Comparison of ENCODE assay signal across 18 cellular contexts in the genomic region with DNA sequence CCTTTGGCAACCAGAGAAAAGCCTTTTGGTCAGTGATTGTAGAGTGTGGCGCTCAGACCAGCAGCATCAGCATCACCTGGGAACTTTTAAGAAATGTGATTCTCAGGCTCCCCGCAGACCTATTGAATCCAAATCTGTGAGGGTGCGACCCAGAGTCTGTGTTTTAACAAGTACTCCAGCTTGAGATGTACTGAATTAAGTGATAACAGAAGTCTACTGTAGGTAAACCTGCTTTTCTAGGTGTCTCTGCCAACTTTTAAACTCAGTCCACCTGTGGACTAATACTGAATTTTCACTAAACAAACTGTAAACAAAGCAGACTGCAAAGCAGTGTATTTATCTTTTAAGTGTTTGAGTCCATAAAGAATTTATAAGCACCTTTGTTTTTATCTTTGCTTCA. TPM values are rescaled to one million over a fixed set of nuclear protein-coding genes. Genes with fewer than 3 reads are reported as not detected.
DNase-seq lines count a peak whose midpoint lies in the region; ATAC-seq and TF ChIP-seq lines count a peak whose summit lies in the region.
"Had no signal": no experiment of that assay in that cellular context is flagged by ENCODE, and none has a peak within 500 bp of the region (broad histone marks: within the 10 kb centered on the region; RNA-seq: fewer than 3 reads in every experiment).

No MANE protein-coding gene starts in this region.

- no CpG with 5 or more reads among the region's 3 CpGs for WGBS in IMR-90 (ENCODE audit: extremely low coverage in 2 of 2, insufficient read length in 1 of 2), 2 experiments

- H3K4me1 ChIP-seq in IMR-90 (ENCODE audit: control insufficient read depth, insufficient read depth, low read length), result peaks cover 17% of the 10 kb centered on the region
- H3K4me1 ChIP-seq in left lung, result peaks cover 16 to 33% of the 10 kb centered on the region in 2 donors
- H3K4me1 ChIP-seq: A549 had no signal

- no peak for TF ChIP-seq POLR2A in IMR-90 (IDR thresholded peaks at IDR 0.05; ENCODE audit: low read depth, low read length)

- H3K4me3 ChIP-seq in IMR-90 (ENCODE audit: insufficient read depth, low read depth, low read length), result no peak overlapping the region
- no peak overlapping the region for H3K4me3 ChIP-seq in left lung
- H3K4me3 ChIP-seq: A549, MG63, SJSA1 had no signal

- H3K18ac ChIP-seq in IMR-90 (ENCODE audit: low read depth, low read length), result no peak overlapping the region

- no peak overlapping the region for H3K9ac ChIP-seq in IMR-90 (ENCODE audit: low read depth, low read length)

- DNase-seq in IMR-90 (no peak), WTC11 (ENCODE audit: low spot score) (no peak), left lung (no peak)
- DNase-seq in stimulated activated CD4-positive, alpha-beta T cell treated with anti-CD3 and anti-CD28 coated beads, Interleukin-12 subunit alpha, Interleukin-12 subunit beta, amount 100 ng/mL, for 4 hours, result no peak
- DNase-seq: MG63, NCI-H1417 treated with DMSO at 0.1 percent for 48 hours, NCI-H187, NCI-H2107, NCI-H345, OCI-M1 had no signal

- H3K36me3 ChIP-seq in IMR-90 (ENCODE audit: control insufficient read depth, insufficient read depth, low read length) (no peaks in the 10 kb centered on the region), left lung (no peaks in the 10 kb centered on the region)
- H3K36me3 ChIP-seq: MG63, SJSA1 had no signal

- H2BK20ac ChIP-seq in IMR-90 (ENCODE audit: low read depth, low read length), result 0 out of 2 replicates have a peak overlapping the region, but pooled peaks have one; percentile 14

- H3K9me3 ChIP-seq in IMR-90 (ENCODE audit: control insufficient read depth, insufficient read depth, low read length) (no peaks in the 10 kb centered on the region), left lung (no peaks in the 10 kb centered on the region)
- H3K9me3 ChIP-seq: A549, MG63, SJSA1 had no signal

- H3K4me1 Mint-ChIP-seq in WTC11, result peaks cover 39% of the 10 kb centered on the region

- H4K8ac ChIP-seq in IMR-90 (ENCODE audit: low read depth in 2 of 2, low read length in 2 of 2), result no peak overlapping the region

- H4K91ac ChIP-seq in IMR-90 (ENCODE audit: insufficient read depth, low read depth, low read length), result no peak overlapping the region

- BruUV-seq in IMR-90 (replicated peaks; lab: Mats Ljungman, UMichigan), result no TSS peak

- no peaks in the 10 kb centered on the region for H3K27me3 Mint-ChIP-seq in WTC11 (ENCODE audit: low read depth)
- H3K27me3 Mint-ChIP-seq: B cell had no signal

- H3K36me3 Mint-ChIP-seq in WTC11, result no peaks in the 10 kb centered on the region

- TF ChIP-seq CTCF in 22Rv1 (IDR thresholded peaks at IDR 0.05) (no peak), IMR-90 (conservative IDR thresholded peaks at IDR 0.05; ENCODE audit: low read depth, low read length) (no peak), WTC11 (IDR thresholded peaks at IDR 0.05) (no peak), left lung (IDR thresholded peaks at IDR 0.05) (no peak)

- no peak overlapping the region for H2AK5ac ChIP-seq in IMR-90 (ENCODE audit: low read depth, low read length)

- H3K4ac ChIP-seq in IMR-90 (ENCODE audit: low read depth, low read length), result no peak overlapping the region

- no peak overlapping the region for H2AK9ac ChIP-seq in IMR-90 (replicated peaks; ENCODE audit: low read depth, low read length, poor library complexity)

- no peak overlapping the region for H2BK120ac ChIP-seq in IMR-90 (ENCODE audit: low read depth, low read length)

- no peak overlapping the region for H2AFZ ChIP-seq in IMR-90 (replicated peaks; ENCODE audit: low read length, poor library complexity)

- H3K56ac ChIP-seq in IMR-90 (ENCODE audit: extremely low read depth, insufficient read depth, low read length), result no peak overlapping the region

- no peak overlapping the region for H3K4me2 ChIP-seq in IMR-90 (ENCODE audit: low read depth, low read length)
- H3K4me2 ChIP-seq: A549 had no signal

- H3K27me3 ChIP-seq in IMR-90 (ENCODE audit: control insufficient read depth, insufficient read depth, low read length) (no peaks in the 10 kb centered on the region), left lung (no peaks in the 10 kb centered on the region)
- H3K27me3 ChIP-seq: MG63, SJSA1 had no signal

- peak overlapping the region; percentile 78; the same call in 1 of the 2 replicates for H3K27ac Mint-ChIP-seq in WTC11
- H3K27ac Mint-ChIP-seq: B cell had no signal

- intact Hi-C loops in IMR-90 (cut with micrococcal nuclease) (no loop called here), left lung (cut with DNase I) (no loop called here)

- H3K27ac ChIP-seq in 22Rv1 (peak overlapping the region; percentile 61), IMR-90 (ENCODE audit: insufficient read depth, low read length) (no peak overlapping the region), left lung (no peak overlapping the region)
- H3K27ac ChIP-seq: A549, SJSA1 had no signal

- H4K20me1 ChIP-seq in IMR-90 (ENCODE audit: insufficient read depth, low read length), result no peaks in the 10 kb centered on the region

- POLR2A ChIA-PET in IMR-90 (lab: Charles Lee; ENCODE audit: unreplicated experiment) (no interaction called here), WTC11 (lab: Charles Lee) (no interaction called here)

- peaks cover 40 to 66% of the 10 kb centered on the region in 2 experiments for H3K79me1 ChIP-seq in IMR-90 (ENCODE audit: low read depth in 1 of 2, low read length in 2 of 2)

- dilution Hi-C loops in IMR-90 (cut with HindIII; ENCODE audit: low sequenced_read_pairs, unreplicated experiment), result no loop called here

- CTCF ChIA-PET in IMR-90 (lab: Yijun Ruan, JAX) (no interaction called here), WTC11 (lab: Charles Lee) (interaction anchor here (1.0 to 1.1 kb wide), 2 partner anchors 11 to 20 kb away, joined by 3 to 5 read pairs; no protein-coding TSS in a partner anchor)

- TF ChIP-seq RAD21 in IMR-90 (IDR thresholded peaks at IDR 0.05; ENCODE audit: low read length), result no peak

- no peak for ATAC-seq in IMR-90 (ENCODE audit: low read depth)
- no peak for ATAC-seq in WTC11
- peak; percentile 24 for ATAC-seq in left lung
- no peak for ATAC-seq in GM21723 (IDR thresholded peaks at IDR 0.05; ENCODE audit: unreplicated experiment)
- no peak for ATAC-seq in GM19452 (IDR thresholded peaks at IDR 0.05; ENCODE audit: unreplicated experiment)
- ATAC-seq in GM18868 (IDR thresholded peaks at IDR 0.05; ENCODE audit: unreplicated experiment), result no peak
- ATAC-seq: A549, Right ventricle myocardium inferior had no signal

- H2BK15ac ChIP-seq in IMR-90 (ENCODE audit: low read depth, low read length), result no peak overlapping the region

- in situ Hi-C loops in IMR-90 (cut with MboI; ENCODE audit: low sequenced_read_pairs), result no loop called here

- 0 out of 2 replicates have a peak overlapping the region, but pooled peaks have one; percentile 8 for H4K5ac ChIP-seq in IMR-90 (ENCODE audit: low read depth, low read length)

- H3K9me3 Mint-ChIP-seq in WTC11, result no peaks in the 10 kb centered on the region

- no peak overlapping the region for H3K14ac ChIP-seq in IMR-90 (replicated peaks; ENCODE audit: low read depth, low read length)

- no peak overlapping the region for H2BK5ac ChIP-seq in IMR-90 (ENCODE audit: low read depth, low read length, poor library complexity, severe bottlenecking)

- no peak overlapping the region; the same call in 1 of the 2 replicates for H3K23ac ChIP-seq in IMR-90 (ENCODE audit: low read depth, low read length)

- H3K9me1 ChIP-seq in IMR-90 (ENCODE audit: insufficient read depth, low read length), result peaks cover 5% of the 10 kb centered on the region; the same call in 1 of the 2 replicates

- H3K4me3 Mint-ChIP-seq in WTC11, result no peak overlapping the region
- H3K4me3 Mint-ChIP-seq: B cell had no signal

TF ChIP-seq in IMR-90, 13 proteins besides CTCF, POLR2A, EP300 and RAD21 (continues in another document):
- TF ChIP-seq CHD1 (IDR thresholded peaks at IDR 0.05; ENCODE audit: low read depth, low read length), result no peak
- TF ChIP-seq, protein P1, sequence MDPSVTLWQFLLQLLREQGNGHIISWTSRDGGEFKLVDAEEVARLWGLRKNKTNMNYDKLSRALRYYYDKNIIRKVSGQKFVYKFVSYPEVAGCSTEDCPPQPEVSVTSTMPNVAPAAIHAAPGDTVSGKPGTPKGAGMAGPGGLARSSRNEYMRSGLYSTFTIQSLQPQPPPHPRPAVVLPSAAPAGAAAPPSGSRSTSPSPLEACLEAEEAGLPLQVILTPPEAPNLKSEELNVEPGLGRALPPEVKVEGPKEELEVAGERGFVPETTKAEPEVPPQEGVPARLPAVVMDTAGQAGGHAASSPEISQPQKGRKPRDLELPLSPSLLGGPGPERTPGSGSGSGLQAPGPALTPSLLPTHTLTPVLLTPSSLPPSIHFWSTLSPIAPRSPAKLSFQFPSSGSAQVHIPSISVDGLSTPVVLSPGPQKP (IDR thresholded peaks at IDR 0.05; ENCODE audit: borderline replicate concordance, low read depth, low read length), result no peak
- no peak for TF ChIP-seq BHLHE40 (IDR thresholded peaks at IDR 0.05; ENCODE audit: low read depth, low read length)
- TF ChIP-seq NFE2L2 (IDR thresholded peaks at IDR 0.05; ENCODE audit: low read depth, low read length), result no peak
- TF ChIP-seq FOS (IDR thresholded peaks at IDR 0.05; ENCODE audit: low read depth, low read length), result no peak

TF ChIP-seq in WTC11, 78 proteins besides CTCF, POLR2A, EP300 and RAD21 (continues in another document):
- TF ChIP-seq JAZF1 (CRISPR knock-in tag; IDR thresholded peaks at IDR 0.05) (no peak), NR2C2 (CRISPR knock-in tag; IDR thresholded peaks at IDR 0.05) (no peak), MYBL2 (CRISPR knock-in tag; IDR thresholded peaks at IDR 0.05) (no peak), NFATC4 (CRISPR knock-in tag; IDR thresholded peaks at IDR 0.05) (no peak), TEAD1 (CRISPR knock-in tag; IDR thresholded peaks at IDR 0.05) (no peak)
- TF ChIP-seq, protein P2, sequence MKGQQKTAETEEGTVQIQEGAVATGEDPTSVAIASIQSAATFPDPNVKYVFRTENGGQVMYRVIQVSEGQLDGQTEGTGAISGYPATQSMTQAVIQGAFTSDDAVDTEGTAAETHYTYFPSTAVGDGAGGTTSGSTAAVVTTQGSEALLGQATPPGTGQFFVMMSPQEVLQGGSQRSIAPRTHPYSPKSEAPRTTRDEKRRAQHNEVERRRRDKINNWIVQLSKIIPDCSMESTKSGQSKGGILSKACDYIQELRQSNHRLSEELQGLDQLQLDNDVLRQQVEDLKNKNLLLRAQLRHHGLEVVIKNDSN (CRISPR knock-in tag; IDR thresholded peaks at IDR 0.05), result no peak

RNA-seq across cellular contexts. Expression of a gene that starts 43.6 kb away (rescaled TPM):
- 70.3 and 72.6 TPM in 2 replicates for total RNA-seq in IMR-90 (2012; rRNA removed)
- polyA plus RNA-seq in IMR-90 (2012; rRNA removed), result 54.6 and 55.3 TPM in 2 replicates
- 22.3 and 25.1 TPM in 2 replicates for polyA plus RNA-seq in IMR-90 (2012; cell fraction: cytosol; rRNA removed)
- 38.7 and 57.2 TPM in 2 replicates for polyA plus RNA-seq in IMR-90 (2012; cell fraction: nucleus; rRNA removed; ENCODE audit: low replicate concordance)
- 167 to 185 TPM (median 175 TPM) in 3 replicates for total RNA-seq in WTC11 (2021)
- total RNA-seq in left lung, result 10 to 100 TPM; 47.1 to 67.4 TPM
